9 cellular contexts compared by ENCODE assay signal in genomic region chr9:74887981-74888370, GRCh38. TPM values are rescaled to one million over a fixed set of nuclear protein-coding genes. Genes with fewer than 3 reads are reported as not detected.
DNase-seq lines count a peak whose midpoint lies in the region; ATAC-seq and TF ChIP-seq lines count a peak whose summit lies in the region.
"Had no signal": no experiment of that assay in that cellular context is flagged by ENCODE, and none has a peak within 500 bp of the region (broad histone marks: within the 10 kb centered on the region; RNA-seq: fewer than 3 reads in every experiment).

No MANE protein-coding gene starts in this region.

- H3K79me2 ChIP-seq in Loucy (ENCODE audit: insufficient read depth, low read length), result no peaks in the 10 kb centered on the region

- H3F3A ChIP-seq in Loucy (ENCODE audit: low read depth), result no peaks in the 10 kb centered on the region

- peaks cover 6% of the 10 kb centered on the region for H3K4me1 ChIP-seq in CD4-positive, alpha-beta memory T cell (ENCODE audit: insufficient read depth, low read length)
- H3K4me1 ChIP-seq in Loucy (ENCODE audit: insufficient read depth, low read length, poor library complexity, severe bottlenecking), result no peaks in the 10 kb centered on the region
- H3K4me1 ChIP-seq in endodermal cell (ENCODE audit: control insufficient read depth, insufficient read depth, low read length), result peaks cover 5% of the 10 kb centered on the region
- H3K4me1 ChIP-seq in effector memory CD4-positive, alpha-beta T cell (ENCODE audit: control insufficient read depth, insufficient read depth, low read length, poor library complexity, severe bottlenecking), result peaks cover 15% of the 10 kb centered on the region

- no peaks in the 10 kb centered on the region for H3K36me3 ChIP-seq in CD4-positive, alpha-beta memory T cell (ENCODE audit: insufficient read depth, low read length)
- H3K36me3 ChIP-seq in Loucy (ENCODE audit: insufficient read depth, low read length), result no peaks in the 10 kb centered on the region
- H3K36me3 ChIP-seq in endodermal cell (ENCODE audit: control insufficient read depth, insufficient read depth, low read length), result no peaks in the 10 kb centered on the region
- H3K36me3 ChIP-seq in effector memory CD4-positive, alpha-beta T cell (ENCODE audit: control insufficient read depth, insufficient read depth, low read length), result no peaks in the 10 kb centered on the region

- 73 to 81% methylated on average over 4 of the region's 4 CpGs for WGBS in endodermal cell (ENCODE audit: insufficient coverage in 1 of 2, insufficient read length in 1 of 2), 2 experiments
- WGBS in lower leg skin, 2 donors, result 46 to 57% methylated on average over 4 of the region's 4 CpGs

- no peak overlapping the region for H3K27ac Mint-ChIP-seq in CD4-positive, alpha-beta memory T cell
- H3K27ac Mint-ChIP-seq in endodermal cell (no peak overlapping the region), nephron progenitor cell (no peak overlapping the region)

- POLR2A ChIA-PET in CD4-positive, alpha-beta memory T cell (lab: Charles Lee; ENCODE audit: partially characterized antibody), result no interaction called here

- H3K4me2 ChIP-seq in Loucy (ENCODE audit: low read depth, low read length, poor library complexity, severe bottlenecking), result peak overlapping the region; percentile 68

- CTCF ChIA-PET in CD4-positive, alpha-beta memory T cell (lab: Charles Lee; ENCODE audit: partially characterized antibody), result no interaction called here

- peaks cover 0 to 9% (median 7%) of the 10 kb centered on the region in 8 donors for H3K9me3 Mint-ChIP-seq in CD4-positive, alpha-beta memory T cell
- H3K9me3 Mint-ChIP-seq in endodermal cell (peaks cover 6% of the 10 kb centered on the region), nephron progenitor cell (peaks cover 11% of the 10 kb centered on the region)

- peaks cover 24 to 33% of the 10 kb centered on the region in 2 donors for H3K27me3 Mint-ChIP-seq in CD4-positive, alpha-beta memory T cell
- H3K27me3 Mint-ChIP-seq in endodermal cell (ENCODE audit: insufficient read depth) (peaks cover 75% of the 10 kb centered on the region), nephron progenitor cell (ENCODE audit: low read depth, poor library complexity) (peaks cover 44% of the 10 kb centered on the region)

- no peak overlapping the region for H3K27ac ChIP-seq in CD4-positive, alpha-beta memory T cell (ENCODE audit: low read depth, low read length)
- no peak overlapping the region for H3K27ac ChIP-seq in endodermal cell (ENCODE audit: low read depth, low read length)
- no peak overlapping the region for H3K27ac ChIP-seq in effector memory CD4-positive, alpha-beta T cell (ENCODE audit: insufficient read depth, low read length, poor library complexity, severe bottlenecking)

- no peaks in the 10 kb centered on the region for H3K9me2 ChIP-seq in Loucy (replicated peaks; ENCODE audit: low read depth, low read length)

- peaks cover 0 to 3% of the 10 kb centered on the region in 2 donors for H3K36me3 Mint-ChIP-seq in CD4-positive, alpha-beta memory T cell
- H3K36me3 Mint-ChIP-seq in endodermal cell (ENCODE audit: low read depth) (no peaks in the 10 kb centered on the region), nephron progenitor cell (ENCODE audit: low read depth) (no peaks in the 10 kb centered on the region)

- H2AFZ ChIP-seq in Loucy (ENCODE audit: low read length), result peak overlapping the region; percentile 78; the same call in 1 of the 2 replicates

- H3K27me3 ChIP-seq in CD4-positive, alpha-beta memory T cell (ENCODE audit: insufficient read depth, low read length), result peaks cover 15% of the 10 kb centered on the region
- H3K27me3 ChIP-seq in Loucy (ENCODE audit: insufficient read depth, low read length, poor library complexity, severe bottlenecking) (no peaks in the 10 kb centered on the region), endodermal cell (ENCODE audit: control insufficient read depth, insufficient read depth, low read length, poor library complexity, severe bottlenecking) (peaks cover 88% of the 10 kb centered on the region)
- H3K27me3 ChIP-seq in effector memory CD4-positive, alpha-beta T cell (replicated peaks; ENCODE audit: control insufficient read depth, insufficient read depth, low read length, poor library complexity, severe bottlenecking), result peaks cover 11% of the 10 kb centered on the region

- no peak overlapping the region for H3K4me3 ChIP-seq in CD4-positive, alpha-beta memory T cell (ENCODE audit: low read length in 2 of 2)
- H3K4me3 ChIP-seq in Loucy (ENCODE audit: low read length, poor library complexity, severe bottlenecking) (no peak overlapping the region), endodermal cell (ENCODE audit: low read length) (peak overlapping the region; percentile 83), lower leg skin (ENCODE audit: low read depth, poor library complexity, severe bottlenecking) (no peak overlapping the region)
- no peak overlapping the region for H3K4me3 ChIP-seq in effector memory CD4-positive, alpha-beta T cell (ENCODE audit: insufficient read depth, low read depth, low read length, poor library complexity, severe bottlenecking)

- TF ChIP-seq POLR2A in lower leg skin (IDR thresholded peaks at IDR 0.05), result no peak

- TF ChIP-seq CTCF in Loucy (conservative IDR thresholded peaks at IDR 0.05; ENCODE audit: low read length) (no peak), endodermal cell (conservative IDR thresholded peaks at IDR 0.05) (no peak), nephron progenitor cell (IDR thresholded peaks at IDR 0.05) (no peak), lower leg skin (IDR thresholded peaks at IDR 0.05) (no peak)

- peak overlapping the region; percentile 36 to 94 (median 83) for H3K4me3 Mint-ChIP-seq in CD4-positive, alpha-beta memory T cell
- peak overlapping the region; percentile 80 for H3K4me3 Mint-ChIP-seq in endodermal cell
- peak overlapping the region; percentile 95 for H3K4me3 Mint-ChIP-seq in nephron progenitor cell

- intact Hi-C loops in CD4-positive, alpha-beta memory T cell (cut with micrococcal nuclease), result loop anchor here (10.0 kb wide), 1 partner anchor 67 kb away; the partner anchor contains the start of gene C9orf40
- intact Hi-C loops in lower leg skin (cut with DNase I; ENCODE audit: low total_unique reads), result no loop called here

- peaks cover 6 to 18% (median 16%) of the 10 kb centered on the region in 4 donors for H3K4me1 Mint-ChIP-seq in CD4-positive, alpha-beta memory T cell
- H3K4me1 Mint-ChIP-seq in endodermal cell, result peaks cover 29% of the 10 kb centered on the region
- peaks cover 3% of the 10 kb centered on the region for H3K4me1 Mint-ChIP-seq in nephron progenitor cell

- H4K20me1 ChIP-seq in Loucy (ENCODE audit: insufficient read depth, low read length, poor library complexity, severe bottlenecking), result no peaks in the 10 kb centered on the region

- no peak for DNase-seq in CD4-positive, alpha-beta memory T cell
- no peak for DNase-seq in endodermal cell
- DNase-seq in nephron progenitor cell, result no peak
- no peak for DNase-seq in NAMALWA (ENCODE audit: low spot score)
- no peak for DNase-seq in lower leg skin (ENCODE audit: low spot score in 2 of 2)
- no peak for DNase-seq in effector memory CD4-positive, alpha-beta T cell
- DNase-seq: T1000 had no signal

- ATAC-seq in HG03521 (IDR thresholded peaks at IDR 0.05; ENCODE audit: unreplicated experiment), result no peak

- H3K9me3 ChIP-seq in CD4-positive, alpha-beta memory T cell (ENCODE audit: control insufficient read depth in 1 of 2, low read length in 2 of 2), result no peaks in the 10 kb centered on the region
- no peaks in the 10 kb centered on the region for H3K9me3 ChIP-seq in Loucy (ENCODE audit: insufficient read depth, low read depth, low read length)
- H3K9me3 ChIP-seq in endodermal cell (ENCODE audit: control insufficient read depth, low read length), result peaks cover 11% of the 10 kb centered on the region
- H3K9me3 ChIP-seq in effector memory CD4-positive, alpha-beta T cell (ENCODE audit: control insufficient read depth, low read length), result no peaks in the 10 kb centered on the region

- H3K9ac ChIP-seq in Loucy (ENCODE audit: low read depth, low read length, poor library complexity, severe bottlenecking) (no peak overlapping the region), endodermal cell (ENCODE audit: extremely low read depth, low read length, poor library complexity, severe bottlenecking) (no peak overlapping the region)

RNA-seq across cellular contexts. Expression of gene TRPM6, which starts 0.3 kb away (rescaled TPM):
- total RNA-seq in CD4-positive, alpha-beta memory T cell, result not detected
- not detected for polyA plus RNA-seq in CD4-positive, alpha-beta memory T cell
- 1 to 10 TPM; 1.2 to 1.7 TPM for total RNA-seq in endodermal cell
- 0.46 TPM for polyA plus RNA-seq in endodermal cell (2013, experiment 1 of 2)
- 0.08 TPM for polyA plus RNA-seq in endodermal cell (2013, experiment 2 of 2)
- 1 to 10 TPM in 1 of 4 donors, under 1 TPM in 3; 0.15 to 1.2 (median 0.66) TPM for total RNA-seq in lower leg skin
